ENCODE assay signal across 1 cellular context in the genomic region with DNA sequence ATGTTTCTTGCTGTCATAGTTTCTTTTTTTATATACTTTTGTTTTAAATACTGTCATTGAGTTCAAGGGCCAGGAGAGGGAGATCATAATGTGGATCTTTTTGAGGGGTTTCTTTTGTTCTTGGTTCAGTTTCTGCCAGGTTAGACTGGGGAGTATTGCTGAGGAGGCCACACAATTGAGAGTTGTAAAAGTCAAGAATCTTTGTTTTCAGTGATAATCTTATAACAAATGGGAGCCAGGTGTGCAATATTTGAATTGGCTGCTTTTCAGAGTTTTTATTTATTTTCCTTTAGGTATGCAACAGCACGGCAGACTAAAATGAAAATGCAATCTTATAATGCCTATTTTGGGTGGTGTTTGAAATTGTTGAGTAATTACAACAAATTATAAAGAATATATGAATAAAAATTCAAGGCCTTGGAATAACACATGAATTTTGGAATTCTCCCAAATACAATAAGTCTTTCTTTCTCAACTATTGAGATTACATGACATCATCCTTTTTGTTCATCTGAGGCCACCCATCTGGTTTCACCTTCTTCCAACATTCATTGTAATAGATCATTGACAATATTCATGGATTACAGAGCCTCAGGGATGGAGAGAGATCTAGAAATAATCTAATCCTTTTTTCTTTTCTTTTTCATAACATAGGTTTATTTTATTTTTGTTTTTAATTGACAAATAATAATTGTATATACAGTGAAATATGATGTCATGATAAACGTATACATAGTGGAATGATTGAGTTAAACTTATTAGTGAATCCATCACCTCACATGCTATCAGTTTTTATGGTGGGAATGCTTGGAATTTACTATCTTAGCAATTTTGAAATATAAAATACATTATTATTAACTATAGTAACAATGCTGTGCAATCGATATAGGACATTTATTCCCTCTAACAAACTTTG.
TF ChIP-seq lines count a peak whose summit lies in the region.

No MANE protein-coding gene starts in this region.

TF ChIP-seq in HEK293, 187 proteins besides CTCF, POLR2A, EP300 and RAD21 (continued from another document):
- TF ChIP-seq, protein P1, sequence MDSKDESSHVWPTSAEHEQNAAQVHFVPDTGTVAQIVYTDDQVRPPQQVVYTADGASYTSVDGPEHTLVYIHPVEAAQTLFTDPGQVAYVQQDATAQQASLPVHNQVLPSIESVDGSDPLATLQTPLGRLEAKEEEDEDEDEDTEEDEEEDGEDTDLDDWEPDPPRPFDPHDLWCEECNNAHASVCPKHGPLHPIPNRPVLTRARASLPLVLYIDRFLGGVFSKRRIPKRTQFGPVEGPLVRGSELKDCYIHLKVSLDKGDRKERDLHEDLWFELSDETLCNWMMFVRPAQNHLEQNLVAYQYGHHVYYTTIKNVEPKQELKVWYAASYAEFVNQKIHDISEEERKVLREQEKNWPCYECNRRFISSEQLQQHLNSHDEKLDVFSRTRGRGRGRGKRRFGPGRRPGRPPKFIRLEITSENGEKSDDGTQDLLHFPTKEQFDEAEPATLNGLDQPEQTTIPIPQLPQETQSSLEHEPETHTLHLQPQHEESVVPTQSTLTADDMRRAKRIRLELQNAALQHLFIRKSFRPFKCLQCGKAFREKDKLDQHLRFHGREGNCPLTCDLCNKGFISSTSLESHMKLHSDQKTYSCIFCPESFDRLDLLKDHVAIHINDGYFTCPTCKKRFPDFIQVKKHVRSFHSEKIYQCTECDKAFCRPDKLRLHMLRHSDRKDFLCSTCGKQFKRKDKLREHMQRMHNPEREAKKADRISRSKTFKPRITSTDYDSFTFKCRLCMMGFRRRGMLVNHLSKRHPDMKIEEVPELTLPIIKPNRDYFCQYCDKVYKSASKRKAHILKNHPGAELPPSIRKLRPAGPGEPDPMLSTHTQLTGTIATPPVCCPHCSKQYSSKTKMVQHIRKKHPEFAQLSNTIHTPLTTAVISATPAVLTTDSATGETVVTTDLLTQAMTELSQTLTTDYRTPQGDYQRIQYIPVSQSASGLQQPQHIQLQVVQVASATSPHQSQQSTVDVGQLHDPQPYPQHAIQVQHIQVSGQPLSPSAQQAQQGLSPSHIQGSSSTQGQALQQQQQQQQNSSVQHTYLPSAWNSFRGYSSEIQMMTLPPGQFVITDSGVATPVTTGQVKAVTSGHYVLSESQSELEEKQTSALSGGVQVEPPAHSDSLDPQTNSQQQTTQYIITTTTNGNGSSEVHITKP (tag by site-specific recombination; IDR thresholded peaks at IDR 0.05), result peak; percentile 27; the same call in 1 of the 2 replicates
- 0 out of 2 replicates have a peak, but pooled peaks have one; percentile 9 for TF ChIP-seq ZBTB21 (tag by site-specific recombination; IDR thresholded peaks at IDR 0.05)
- TF ChIP-seq ZNF335 (tag by site-specific recombination; conservative IDR thresholded peaks at IDR 0.05), result peak; percentile 19; the same call in 1 of the 2 replicates
- 0 out of 2 replicates have a peak, but pooled peaks have one; percentile 37 for TF ChIP-seq ZNF629 (tag by site-specific recombination; IDR thresholded peaks at IDR 0.05)
